Comparison of ENCODE assay signal across 22 cellular contexts in the genomic region with DNA sequence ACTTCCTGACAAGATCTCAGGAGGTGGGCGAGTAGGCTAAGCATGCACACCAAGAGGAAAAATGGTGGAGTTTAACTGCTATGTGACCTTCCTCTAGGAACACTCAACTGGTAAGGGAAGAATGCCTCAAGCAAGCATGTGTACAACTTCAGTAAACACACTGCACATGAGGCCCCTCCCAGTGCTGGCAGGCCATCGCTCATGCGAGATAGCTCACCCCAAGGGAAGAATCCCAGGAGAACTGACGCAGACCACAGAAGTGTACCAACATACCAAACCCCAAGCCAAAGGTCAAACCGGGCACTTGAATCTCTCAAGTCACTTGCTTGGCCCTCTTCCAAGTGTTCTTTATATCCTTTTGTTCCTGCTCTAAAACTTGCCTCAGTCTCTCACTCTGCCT.
"Had no signal": no experiment of that assay in that cellular context is flagged by ENCODE, and none has a peak within 500 bp of the region (broad histone marks: within the 10 kb centered on the region; RNA-seq: fewer than 3 reads in every experiment).

No MANE protein-coding gene starts in this region.

- FAIRE-seq: astrocyte, islet of Langerhans had no signal

- DNase-seq: activated CD4-positive, alpha-beta T cell treated with anti-CD3 and anti-CD28 coated beads, Interleukin-2, amount 10 ng/mL, durations not matched to agents 24 days and 14 days; activated CD4-positive, CD25-positive, alpha-beta regulatory T cell; activated CD8-positive, alpha-beta memory T cell treated with anti-CD3 and anti-CD28 coated beads for 24 hours; activated CD8-positive, alpha-beta memory T cell treated with anti-CD3 and anti-CD28 coated beads, Interleukin-2, amount 50 U/mL, for 48 hours; activated effector memory CD4-positive, alpha-beta T cell treated with Interleukin-2 at 50 U/mL for 16 hours; activated naive CD4-positive, alpha-beta T cell treated with anti-CD3 and anti-CD28 coated beads, Interleukin-2, amount 50 U/mL, for 16 hours; activated T-cell treated with anti-CD3 and anti-CD28 coated beads, Interleukin-2, amount 50 U/mL, for 48 hours; effector memory CD8-positive, alpha-beta T cell; foreskin keratinocyte; naive thymus-derived CD4-positive, alpha-beta T cell; ovary; sigmoid colon; stimulated activated naive CD4-positive, alpha-beta T cell; T1000; thyroid gland had no signal

- H3K4me3 ChIP-seq: cardiac muscle cell, hepatocyte, ovary, sigmoid colon, thyroid gland, vagina had no signal

- H3K4me2 ChIP-seq: hepatocyte had no signal

- H3K9me3 ChIP-seq: ovary, thyroid gland, vagina had no signal

- H3K4me1 ChIP-seq: foreskin keratinocyte, sigmoid colon, thyroid gland, vagina had no signal

- H3K36me3 ChIP-seq: cardiac muscle cell, ovary, sigmoid colon, thyroid gland, vagina had no signal

- H3K9me3 Mint-ChIP-seq: effector memory CD8-positive, alpha-beta T cell had no signal

- H3K27ac ChIP-seq: cardiac muscle cell, foreskin keratinocyte, hepatocyte, ovary, sigmoid colon, thyroid gland, vagina had no signal

- ATAC-seq: effector memory CD8-positive, alpha-beta T cell; foreskin keratinocyte; left lobe of liver; naive thymus-derived CD4-positive, alpha-beta T cell had no signal

- H3K4me3 Mint-ChIP-seq: activated CD4-positive, alpha-beta T cell treated with anti-CD3 and anti-CD28 coated beads, Interleukin-2, amount 10 ng/mL, durations not matched to agents 24 days and 14 days; effector memory CD8-positive, alpha-beta T cell; memory B cell; naive thymus-derived CD4-positive, alpha-beta T cell had no signal

- H3K27ac Mint-ChIP-seq: activated CD4-positive, alpha-beta T cell treated with anti-CD3 and anti-CD28 coated beads, Interleukin-2, amount 10 ng/mL, durations not matched to agents 24 days and 14 days; effector memory CD8-positive, alpha-beta T cell; memory B cell; naive thymus-derived CD4-positive, alpha-beta T cell had no signal

- H2AFZ ChIP-seq: hepatocyte had no signal

- H3K27me3 ChIP-seq: cardiac muscle cell, hepatocyte, ovary, sigmoid colon, thyroid gland, vagina had no signal
